8 cellular contexts compared by ENCODE assay signal in genomic region chr5:142215915-142216681, GRCh38.
DNase-seq lines count a peak whose midpoint lies in the region; ATAC-seq and TF ChIP-seq lines count a peak whose summit lies in the region.

No MANE protein-coding gene starts in this region.

- no peak for ATAC-seq in GM21786 (IDR thresholded peaks at IDR 0.05; ENCODE audit: unreplicated experiment)
- ATAC-seq in GM18870 (IDR thresholded peaks at IDR 0.05; ENCODE audit: unreplicated experiment), result no peak
- ATAC-seq in HG03108 (IDR thresholded peaks at IDR 0.05; ENCODE audit: unreplicated experiment), result no peak

- 61 to 62% methylated on average over 14 of the region's 14 CpGs for WGBS in thyroid gland, 2 donors

- no peak for TF ChIP-seq POLR2A in thyroid gland (IDR thresholded peaks at IDR 0.05)

- in situ Hi-C loops in HAP-1 (cut with MboI; ENCODE audit: low sequenced_read_pairs), result no loop called here

- H3K36me3 ChIP-seq in thyroid gland, result no peaks in the 10 kb centered on the region
- no peaks in the 10 kb centered on the region for H3K36me3 ChIP-seq in HAP-1 (replicated peaks)

- TF ChIP-seq CTCF in thyroid gland (IDR thresholded peaks at IDR 0.05), result no peak

- no peaks in the 10 kb centered on the region for H3K9me3 ChIP-seq in thyroid gland
- H3K9me3 ChIP-seq in HAP-1, result no peaks in the 10 kb centered on the region

- intact Hi-C loops in thyroid gland (cut with DNase I), result no loop called here

- DNase-seq in HPDE6-E6E7 (ENCODE audit: extremely low spot score) (peak; percentile 85), astrocyte of the hippocampus (ENCODE audit: low read depth, low spot score) (peak; percentile 98), kidney glomerular epithelial cell (lab: John Stamatoyannopoulos, UW) (peak; percentile 97), thyroid gland (peak; percentile 15 to 16), HAP-1 (ENCODE audit: low spot score in 2 of 2) (no peak)

- no peak overlapping the region for H3K27ac ChIP-seq in thyroid gland

- peaks cover 0 to 3% of the 10 kb centered on the region in 2 donors for H3K4me1 ChIP-seq in thyroid gland
- H3K4me1 ChIP-seq in HAP-1, result peaks cover 7% of the 10 kb centered on the region

- H3K4me3 ChIP-seq in thyroid gland (replicated peaks in 1 of 3), result no peak overlapping the region
- no peak overlapping the region for H3K4me3 ChIP-seq in HAP-1

- H3K27me3 ChIP-seq in thyroid gland (no peaks in the 10 kb centered on the region), HAP-1 (ENCODE audit: low read depth) (peaks cover 3% of the 10 kb centered on the region; the same call in 1 of the 2 replicates)

Comparison
In these comparisons a context has a peak if more than half of its experiments do, and no peak if none do; other contexts are left out.
1. DNase-seq: peak in HPDE6-E6E7 (single experiment), astrocyte of the hippocampus (single experiment), kidney glomerular epithelial cell (single experiment) and thyroid gland (2 of 2); none in HAP-1 (0 of 2).